ENCODE assay signal across 8 cellular contexts in the genomic region with DNA sequence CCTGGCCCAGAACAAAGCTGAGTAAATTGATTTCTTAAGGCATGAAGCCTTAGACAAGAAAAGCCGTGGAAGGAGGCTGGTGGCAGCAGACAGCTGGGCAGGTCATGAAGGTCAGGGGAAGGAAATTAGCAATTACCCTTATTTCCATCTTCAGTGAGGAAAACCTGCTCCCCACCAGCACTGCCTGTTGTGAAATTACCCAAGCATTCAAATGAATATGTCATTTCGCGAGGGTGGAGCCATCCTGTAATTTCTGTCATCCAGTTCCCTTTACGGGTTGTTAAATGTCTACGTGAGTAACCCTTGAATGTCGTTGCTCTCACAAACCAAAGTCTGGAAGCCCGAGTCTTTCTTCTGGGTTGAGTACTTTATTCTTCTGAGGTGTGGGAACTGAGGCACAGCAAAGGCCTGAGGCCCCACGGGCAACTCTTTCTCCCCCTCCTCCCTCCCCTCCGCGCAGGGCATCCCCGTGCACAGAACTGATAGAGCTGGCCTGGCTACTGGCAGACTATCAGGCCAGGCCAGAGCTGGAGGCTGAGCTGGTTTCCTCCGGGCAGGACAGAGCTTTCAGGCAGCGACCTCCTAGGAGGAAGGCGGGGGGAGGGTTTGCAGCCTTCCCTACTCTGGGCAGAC. TPM values are rescaled to one million over a fixed set of nuclear protein-coding genes. Genes with fewer than 3 reads are reported as not detected.
A peak's percentile ranks its signal among the peaks of the same experiment; 100 is the strongest.
DNase-seq lines count a peak whose midpoint lies in the region; ATAC-seq and TF ChIP-seq lines count a peak whose summit lies in the region.

No MANE protein-coding gene starts in this region.

- H4K20me1 ChIP-seq in PC-3 (ENCODE audit: low read length), result no peaks in the 10 kb centered on the region

- POLR2A ChIA-PET in CD8-positive, alpha-beta T cell (lab: Charles Lee), result interaction anchor here (0.6 to 1.5 kb wide), 5 partner anchors 13 to 838 kb away, joined by 3 read pairs; no protein-coding TSS in a partner anchor
- POLR2A ChIA-PET in PC-3 (lab: Charles Lee; ENCODE audit: unreplicated experiment), result interaction anchor here (0.5 kb wide), 1 partner anchor 97 kb away, joined by 3 read pairs; no protein-coding TSS in a partner anchor

- H3K4me1 ChIP-seq in CD8-positive, alpha-beta T cell (ENCODE audit: insufficient read depth, low read length), result no peaks in the 10 kb centered on the region
- H3K4me1 ChIP-seq in PC-3 (ENCODE audit: insufficient read depth, low read length) (peaks cover 10% of the 10 kb centered on the region; the same call in 1 of the 2 replicates), endodermal cell (ENCODE audit: control insufficient read depth, insufficient read depth, low read length) (no peaks in the 10 kb centered on the region), muscle layer of duodenum (ENCODE audit: control insufficient read depth in 1 of 2, insufficient read depth in 2 of 2, low read length in 2 of 2) (peaks cover 0 to 8% of the 10 kb centered on the region in 2 donors)

- H3K9ac ChIP-seq in PC-3 (ENCODE audit: low read length) (no peak overlapping the region), endodermal cell (ENCODE audit: extremely low read depth, low read length, poor library complexity, severe bottlenecking) (no peak overlapping the region)

- no peak overlapping the region for H3K4me3 ChIP-seq in CD8-positive, alpha-beta T cell (ENCODE audit: low read depth, low read length)
- H3K4me3 ChIP-seq in PC-3 (ENCODE audit: low read length), result peak overlapping the region; percentile 61; the same call in 1 of the 2 replicates
- no peak overlapping the region for H3K4me3 ChIP-seq in endodermal cell (ENCODE audit: low read length)
- peak overlapping the region; percentile 12 to 57 for H3K4me3 ChIP-seq in muscle layer of duodenum (ENCODE audit: low read depth in 1 of 2, low read length in 2 of 2)

- no peaks in the 10 kb centered on the region for H3F3A ChIP-seq in PC-3 (ENCODE audit: low read length, unreplicated experiment)

- peak; percentile 10 for ATAC-seq in CD8-positive, alpha-beta T cell
- ATAC-seq in GM21825 (IDR thresholded peaks at IDR 0.05; ENCODE audit: unreplicated experiment), result peak; percentile 30
- no peak for ATAC-seq in PC-3
- no peak for ATAC-seq in GM18505 (IDR thresholded peaks at IDR 0.05; ENCODE audit: unreplicated experiment)

- DNase-seq in CD8-positive, alpha-beta T cell, result no peak
- DNase-seq in PC-3 (no peak), endodermal cell (peak; percentile 89), NCI-H226 (no peak), dedifferentiated amniotic fluid mesenchymal stem cell (ENCODE audit: extremely low spot score) (no peak)

- H3K4me3 Mint-ChIP-seq in CD8-positive, alpha-beta T cell, result peak overlapping the region; percentile 47
- H3K4me3 Mint-ChIP-seq in endodermal cell, result no peak overlapping the region

- no peaks in the 10 kb centered on the region for H3K9me2 ChIP-seq in PC-3 (replicated peaks; ENCODE audit: low read length)

- no peaks in the 10 kb centered on the region for H3K9me3 Mint-ChIP-seq in CD8-positive, alpha-beta T cell
- H3K9me3 Mint-ChIP-seq in endodermal cell, result no peaks in the 10 kb centered on the region

- peaks cover 10% of the 10 kb centered on the region for H3K4me1 Mint-ChIP-seq in CD8-positive, alpha-beta T cell (ENCODE audit: low read depth)
- peaks cover 16% of the 10 kb centered on the region for H3K4me1 Mint-ChIP-seq in endodermal cell

- H3K27ac ChIP-seq in CD8-positive, alpha-beta T cell (ENCODE audit: low read depth, low read length), result no peak overlapping the region
- H3K27ac ChIP-seq in PC-3 (ENCODE audit: low read length) (peak overlapping the region; percentile 32; the same call in 1 of the 2 replicates), endodermal cell (ENCODE audit: low read depth, low read length) (no peak overlapping the region), muscle layer of duodenum (ENCODE audit: low read length) (peak overlapping the region; percentile 63)

- no peaks in the 10 kb centered on the region for H3K9me3 ChIP-seq in CD8-positive, alpha-beta T cell (ENCODE audit: low read length)
- H3K9me3 ChIP-seq in PC-3 (ENCODE audit: low read length), result no peaks in the 10 kb centered on the region
- H3K9me3 ChIP-seq in endodermal cell (ENCODE audit: control insufficient read depth, low read length), result no peaks in the 10 kb centered on the region
- no peaks in the 10 kb centered on the region for H3K9me3 ChIP-seq in muscle layer of duodenum (ENCODE audit: control insufficient read depth in 1 of 2, low read length in 2 of 2)

- peaks cover 9% of the 10 kb centered on the region for H3K27me3 Mint-ChIP-seq in CD8-positive, alpha-beta T cell (ENCODE audit: low read depth)
- H3K27me3 Mint-ChIP-seq in endodermal cell (ENCODE audit: insufficient read depth), result peaks cover 11% of the 10 kb centered on the region

- no peak overlapping the region for H3K27ac Mint-ChIP-seq in CD8-positive, alpha-beta T cell
- no peak overlapping the region for H3K27ac Mint-ChIP-seq in endodermal cell

- H3K27me3 ChIP-seq in CD8-positive, alpha-beta T cell (ENCODE audit: insufficient read depth, low read length), result no peaks in the 10 kb centered on the region
- H3K27me3 ChIP-seq in PC-3 (ENCODE audit: low read length) (no peaks in the 10 kb centered on the region), endodermal cell (ENCODE audit: control insufficient read depth, insufficient read depth, low read length, poor library complexity, severe bottlenecking) (no peaks in the 10 kb centered on the region), muscle layer of duodenum (ENCODE audit: low read depth, low read length) (no peaks in the 10 kb centered on the region)

- WGBS in endodermal cell (ENCODE audit: insufficient coverage in 1 of 2, insufficient read length in 1 of 2), 2 experiments, result 44 to 51% methylated on average over 4 to 14 of the region's 14 CpGs

- H3K4me2 ChIP-seq in PC-3 (ENCODE audit: low read length), result peak overlapping the region; percentile 77

- no peaks in the 10 kb centered on the region for H3K36me3 Mint-ChIP-seq in CD8-positive, alpha-beta T cell
- no peaks in the 10 kb centered on the region for H3K36me3 Mint-ChIP-seq in endodermal cell (ENCODE audit: low read depth)

- intact Hi-C loops in CD8-positive, alpha-beta T cell (cut with DNase I, micrococcal nuclease), result loop anchor here (1.0 to 10.0 kb wide), 11 partner anchors 30 to 838 kb away; a partner anchor contains a TSS
- intact Hi-C loops in PC-3 (cut with micrococcal nuclease), result loop anchor here (1.0 to 5.0 kb wide), 5 partner anchors 34 to 664 kb away; no protein-coding TSS in a partner anchor

- TF ChIP-seq CTCF in CD8-positive, alpha-beta T cell (IDR thresholded peaks at IDR 0.05), result no peak
- TF ChIP-seq CTCF in PC-3 (conservative IDR thresholded peaks at IDR 0.05; ENCODE audit: low read depth, low read length) (no peak), endodermal cell (conservative IDR thresholded peaks at IDR 0.05) (no peak)

- no peaks in the 10 kb centered on the region for H3K36me3 ChIP-seq in CD8-positive, alpha-beta T cell (ENCODE audit: insufficient read depth, low read length)
- no peaks in the 10 kb centered on the region; the same call in 1 of the 2 replicates for H3K36me3 ChIP-seq in PC-3 (ENCODE audit: low read depth, low read length)
- H3K36me3 ChIP-seq in endodermal cell (ENCODE audit: control insufficient read depth, insufficient read depth, low read length), result no peaks in the 10 kb centered on the region
- no peaks in the 10 kb centered on the region for H3K36me3 ChIP-seq in muscle layer of duodenum (ENCODE audit: control insufficient read depth in 1 of 2, insufficient read depth in 2 of 2, low read length in 2 of 2)

- CTCF ChIA-PET in CD8-positive, alpha-beta T cell (lab: Charles Lee), result interaction anchor here (0.7 to 6.8 kb wide), 38 partner anchors 8 to 870 kb away, joined by 3 to 108 read pairs (median 3); a partner anchor contains a TSS
- CTCF ChIA-PET in PC-3 (lab: Charles Lee), result interaction anchor here (0.6 kb wide), 1 partner anchor 568 kb away, joined by 5 read pairs; no protein-coding TSS in a partner anchor

- no peak for TF ChIP-seq POLR2A in GM18505 (IDR thresholded peaks at IDR 0.05; ENCODE audit: borderline replicate concordance, extremely low read depth, insufficient read depth, insufficient read length)

- H3K79me2 ChIP-seq in PC-3 (ENCODE audit: low read length), result no peaks in the 10 kb centered on the region

- no TSS peak for BruUV-seq in PC-3 (replicated peaks; lab: Mats Ljungman, UMichigan)

- peak overlapping the region; percentile 86 for H2AFZ ChIP-seq in PC-3 (ENCODE audit: low read length)

RNA-seq across cellular contexts. Expression of a gene that starts 22.0 kb away (rescaled TPM):
- 10 to 100 TPM; 15.2 to 18.8 TPM for total RNA-seq in CD8-positive, alpha-beta T cell
- total RNA-seq in PC-3 (2014; rRNA removed), result 42.2 and 79.2 TPM in 2 replicates
- total RNA-seq in endodermal cell, result 10 to 100 TPM; 51.5 to 59.8 TPM
- polyA plus RNA-seq in endodermal cell (2013, experiment 1 of 2), result 65.6 TPM
- polyA plus RNA-seq in endodermal cell (2013, experiment 2 of 2), result 59.0 TPM

RNA-seq across cellular contexts. Expression of a gene that starts 29.7 kb away (rescaled TPM):
- 10 to 100 TPM; 30.8 to 35.0 TPM for total RNA-seq in CD8-positive, alpha-beta T cell
- total RNA-seq in PC-3 (2014; rRNA removed) (52.2 and 61.5 TPM in 2 replicates), endodermal cell (10 to 100 TPM; 13.2 to 18.6 TPM)
- 13.7 TPM for polyA plus RNA-seq in endodermal cell (2013, experiment 1 of 2)
- 13.8 TPM for polyA plus RNA-seq in endodermal cell (2013, experiment 2 of 2)

Comparison
In these comparisons a context has a peak if more than half of its experiments do, and no peak if none do; other contexts are left out.
1. ATAC-seq: peak in CD8-positive, alpha-beta T cell (single experiment) and GM21825 (single experiment); none in PC-3 (single experiment) and GM18505 (single experiment).
2. H3K27ac ChIP-seq: peak in PC-3 (single experiment) and muscle layer of duodenum (single experiment); none in CD8-positive, alpha-beta T cell (single experiment) and endodermal cell (single experiment).
3. H3K4me3 ChIP-seq: peak in PC-3 (single experiment) and muscle layer of duodenum (2 of 2); none in CD8-positive, alpha-beta T cell (single experiment) and endodermal cell (single experiment).